18 cellular contexts compared by ENCODE assay signal in the genomic region with DNA sequence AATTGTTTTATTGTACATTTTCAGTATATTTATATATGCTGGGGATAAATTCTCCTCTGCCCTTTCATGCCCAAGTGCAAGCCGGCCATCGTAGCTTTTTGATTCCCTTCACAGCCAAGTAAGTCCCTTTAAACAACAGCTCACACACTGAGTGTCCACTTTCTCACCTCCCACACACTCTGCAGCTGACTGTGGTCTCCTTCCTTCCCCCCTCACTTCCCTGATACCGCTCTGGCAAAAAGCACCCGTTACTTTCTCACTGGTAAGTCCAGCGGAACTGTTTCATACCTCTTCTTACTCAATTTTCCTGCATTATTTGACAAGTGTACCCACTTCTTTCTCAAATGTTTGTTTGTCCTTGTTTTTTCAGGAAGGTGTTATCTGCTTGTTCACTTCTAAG. TPM values are rescaled to one million over a fixed set of nuclear protein-coding genes. Genes with fewer than 3 reads are reported as not detected.
"Had no signal": no experiment of that assay in that cellular context is flagged by ENCODE, and none has a peak within 500 bp of the region (broad histone marks: within the 10 kb centered on the region; RNA-seq: fewer than 3 reads in every experiment).

No MANE protein-coding gene starts in this region.

- H3K36me3 ChIP-seq: adrenal gland, prostate gland had no signal

- H3K27me3 ChIP-seq: adrenal gland had no signal

- DNase-seq: activated CD4-positive, alpha-beta memory T cell treated with anti-CD3 and anti-CD28 coated beads, Interleukin-2, amount 10 ng/mL, durations not matched to agents 7 days and 5 days; activated CD4-positive, alpha-beta T cell treated with anti-CD3 and anti-CD28 coated beads for 4 hours; activated naive CD4-positive, alpha-beta T cell treated with anti-CD3 and anti-CD28 coated beads, Interleukin-2, amount 50 U/mL, for 16 hours; activated T-cell treated with anti-CD3 and anti-CD28 coated beads, Interleukin-2, amount 50 U/mL, for 24 hours; adrenal gland; caudate nucleus; hippocampal formation; kidney; left ventricle myocardium superior; right cardiac atrium; stimulated activated naive CD8-positive, alpha-beta T cell treated with anti-CD3 and anti-CD28 coated beads, Interleukin-15, amount 100 ng/mL, for 72 hours had no signal

- H3K4me3 ChIP-seq: adrenal gland, coronary artery, prostate gland had no signal

- H3K9me3 ChIP-seq: adrenal gland, prostate gland had no signal

- ATAC-seq: esophagus mucosa; left ventricle myocardium superior; right cardiac atrium; stimulated activated naive CD8-positive, alpha-beta T cell treated with anti-CD3 and anti-CD28 coated beads, Interleukin-15, amount 100 ng/mL, for 72 hours had no signal

- H3K27ac ChIP-seq: adrenal gland, coronary artery, prostate gland had no signal

- H3K4me1 ChIP-seq: adrenal gland, prostate gland had no signal

RNA-seq across cellular contexts. Expression of gene TAS2R38, which starts 57.3 kb away (rescaled TPM):
- total RNA-seq: activated CD4-positive, alpha-beta memory T cell treated with anti-CD3 and anti-CD28 coated beads, Interleukin-2, amount 10 ng/mL, durations not matched to agents 7 days and 5 days; adrenal gland; esophagus mucosa; kidney; left ventricle myocardium superior; mesenteric fat pad; omental fat pad; prostate gland; right cardiac atrium; temporal lobe; WTC11 had no signal
- polyA plus RNA-seq: adrenal gland, right cardiac atrium had no signal
